ENCODE assay signal across 7 cellular contexts in the genomic region with DNA sequence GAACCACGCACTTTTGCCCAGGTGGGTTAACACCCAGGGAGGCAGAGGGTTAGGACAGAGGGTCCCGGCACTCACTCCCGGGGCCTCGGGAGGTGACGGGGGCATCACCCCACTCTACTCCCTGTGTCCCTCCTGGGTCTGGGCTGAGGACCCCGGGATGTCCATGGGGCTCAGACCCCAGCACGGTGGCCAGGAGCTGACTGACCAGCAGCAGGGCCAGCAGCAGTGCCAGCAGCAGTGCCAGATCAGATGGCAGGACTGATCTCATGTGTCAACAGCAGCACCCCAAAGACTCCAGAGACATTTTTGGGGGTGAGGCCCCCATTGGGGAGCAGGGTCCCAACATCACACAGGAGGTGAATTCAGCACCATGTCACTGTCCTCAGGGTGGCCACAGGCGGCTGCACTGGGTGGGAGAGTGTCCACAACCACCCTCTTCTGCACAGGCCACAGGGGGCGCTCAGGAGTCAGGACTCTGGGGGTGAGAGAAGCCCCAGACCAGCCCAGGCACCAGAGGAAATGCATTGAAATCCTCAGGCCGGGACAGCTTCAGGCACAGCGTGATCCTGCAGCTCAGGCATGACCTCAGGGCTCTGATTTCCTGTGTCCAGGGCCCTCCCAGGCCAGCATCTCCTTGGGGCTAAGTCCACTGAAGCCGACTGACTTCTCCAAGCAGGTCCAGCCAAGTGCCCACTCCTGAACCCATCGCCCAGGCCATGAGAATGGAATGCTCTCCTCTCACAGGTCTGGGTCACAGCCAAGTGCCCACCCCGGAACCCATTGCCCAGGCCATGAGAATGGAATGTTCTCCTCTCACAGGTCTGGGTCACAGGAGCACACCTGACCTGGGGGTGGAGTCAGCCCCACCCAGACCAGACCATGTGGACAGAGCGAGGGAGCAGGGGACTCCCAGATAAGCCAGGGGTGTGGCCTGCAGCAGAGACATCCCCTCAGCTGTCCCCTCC.
A peak's percentile ranks its signal among the peaks of the same experiment; 100 is the strongest.
DNase-seq lines count a peak whose midpoint lies in the region; ATAC-seq, FAIRE-seq and TF ChIP-seq lines count a peak whose summit lies in the region.
"Not testable (repeated sequence)": the region's sequence is repeated elsewhere in the genome, so short reads cannot be mapped to it uniquely, and the experiment has no call there.

No MANE protein-coding gene starts in this region.

- H3K36me3 ChIP-seq in BLaER1 treated with 17β-estradiol and CSF1 and Interleukin-3, amounts not matched to agents 10 nM and 100 nM; IMR-90 (ENCODE audit: control insufficient read depth, insufficient read depth, low read length); PC-9 (ENCODE audit: low read depth); GM12878 (ENCODE audit: control insufficient read depth in 2 of 2, insufficient read depth in 2 of 2, low read length in 1 of 2): not testable (repeated sequence)

- not testable (repeated sequence) for DNase-seq in GM12891 (ENCODE audit: insufficient read length, low spot score); IMR-90; PC-9; GM12878 (ENCODE audit: low read depth, low spot score); glutamatergic neuron
- DNase-seq in posterior vena cava (ENCODE audit: low spot score) = peak; percentile 73

- not testable (repeated sequence) for BruUV-seq in IMR-90 (replicated peaks; lab: Mats Ljungman, UMichigan); PC-9 (replicated peaks; lab: Mats Ljungman, UMichigan); GM12878 (replicated peaks; lab: Mats Ljungman, UMichigan)

- H2BK15ac ChIP-seq in IMR-90 (ENCODE audit: low read depth, low read length) = not testable (repeated sequence)

- H3K27ac Mint-ChIP-seq in glutamatergic neuron (ENCODE audit: unreplicated experiment) = not testable (repeated sequence)

- H3K4me3 Mint-ChIP-seq in glutamatergic neuron (ENCODE audit: unreplicated experiment) = not testable (repeated sequence)

- not testable (repeated sequence) for H3K79me2 ChIP-seq in PC-9 (ENCODE audit: low read depth); GM12878 (ENCODE audit: control insufficient read depth, insufficient read depth, low read length)

- H2AFZ ChIP-seq in IMR-90 (replicated peaks; ENCODE audit: low read length, poor library complexity); PC-9; GM12878 (ENCODE audit: control insufficient read depth, low read depth, low read length): not testable (repeated sequence)

- POLR2A ChIA-PET in IMR-90 (lab: Charles Lee; ENCODE audit: unreplicated experiment); PC-9 (lab: Charles Lee; ENCODE audit: unreplicated experiment); GM12878 (lab: Charles Lee): not testable (repeated sequence)

- not testable (repeated sequence) for TF ChIP-seq EP300 in GM12878 (IDR thresholded peaks at IDR 0.05; ENCODE audit: borderline replicate concordance in 1 of 2, control insufficient read depth in 1 of 2, low read depth in 2 of 2, low read length in 2 of 2)

- not testable (repeated sequence) for H4K91ac ChIP-seq in IMR-90 (ENCODE audit: insufficient read depth, low read depth, low read length)

- not testable (repeated sequence) for H4K5ac ChIP-seq in IMR-90 (ENCODE audit: low read depth, low read length)

- H2BK120ac ChIP-seq in IMR-90 (ENCODE audit: low read depth, low read length) = not testable (repeated sequence)

- not testable (repeated sequence) for H2AK5ac ChIP-seq in IMR-90 (ENCODE audit: low read depth, low read length)

- peaks cover 12 to 40% (median 29%) of the 10 kb centered on the region in 10 experiments for H3K4me1 ChIP-seq in BLaER1 treated with 17β-estradiol and CSF1 and Interleukin-3, amounts not matched to agents 10 nM and 100 nM
- H3K4me1 ChIP-seq in IMR-90 (ENCODE audit: control insufficient read depth, insufficient read depth, low read length); PC-9 (replicated peaks; ENCODE audit: insufficient read depth); GM12878 (ENCODE audit: control insufficient read depth, insufficient read depth, low read length): not testable (repeated sequence)

- not testable (repeated sequence) for H3K27me3 Mint-ChIP-seq in glutamatergic neuron (ENCODE audit: unreplicated experiment)

- not testable (repeated sequence) for H3K9ac ChIP-seq in BLaER1 treated with 17β-estradiol and CSF1 and Interleukin-3, amounts not matched to agents 10 nM and 100 nM; IMR-90 (ENCODE audit: low read depth, low read length); GM12878 (ENCODE audit: control insufficient read depth, insufficient read depth, low read length)

- TF ChIP-seq CTCF in IMR-90 (conservative IDR thresholded peaks at IDR 0.05; ENCODE audit: low read depth, low read length) (0 out of 2 replicates have a peak, but pooled peaks have one; percentile 4), PC-9 (conservative IDR thresholded peaks at IDR 0.05) (peak; percentile 26; the same call in 1 of the 2 replicates), GM12878 (IDR thresholded peaks at IDR 0.05 in 2 of 3, conservative IDR thresholded peaks at IDR 0.05 in 1 of 3; ENCODE audit: control insufficient read depth in 2 of 3, extremely low read depth in 1 of 3, insufficient read depth in 1 of 3, low read depth in 3 of 3, low read length in 3 of 3) (peak in 1 of 3 experiments; percentile 11; a peak in 1 of 6 replicates), glutamatergic neuron (IDR thresholded peaks at IDR 0.05; ENCODE audit: partially characterized antibody, unreplicated experiment) (peak; percentile 16)

- not testable (repeated sequence) for H3K23ac ChIP-seq in IMR-90 (ENCODE audit: low read depth, low read length)

- H3K9me3 Mint-ChIP-seq in glutamatergic neuron (ENCODE audit: unreplicated experiment) = peaks cover 12% of the 10 kb centered on the region

- CTCF ChIA-PET in IMR-90 (lab: Yijun Ruan, JAX); PC-9 (lab: Charles Lee); GM12878 (lab: Yijun Ruan, JAX): not testable (repeated sequence)

- RAD21 ChIA-PET in GM12878 (lab: Charles Lee; ENCODE audit: unreplicated experiment) = not testable (repeated sequence)

- H3K27ac ChIP-seq in BLaER1 treated with 17β-estradiol and CSF1 and Interleukin-3, amounts not matched to agents 10 nM and 100 nM; IMR-90 (ENCODE audit: insufficient read depth, low read length); PC-9; GM12878 (ENCODE audit: control insufficient read depth, insufficient read depth): not testable (repeated sequence)

- H3K4me2 ChIP-seq in BLaER1 treated with 17β-estradiol and CSF1 and Interleukin-3, amounts not matched to agents 10 nM and 100 nM = peak overlapping the region in 8 of 11 experiments; percentile 16 to 59 (median 48); a peak in 12 of 22 replicates
- not testable (repeated sequence) for H3K4me2 ChIP-seq in IMR-90 (ENCODE audit: low read depth, low read length); PC-9; GM12878 (ENCODE audit: control insufficient read depth, insufficient read depth)

- H2AK9ac ChIP-seq in IMR-90 (replicated peaks; ENCODE audit: low read depth, low read length, poor library complexity) = not testable (repeated sequence)

- H3K27me3 ChIP-seq in BLaER1 treated with 17β-estradiol and CSF1 and Interleukin-3, amounts not matched to agents 10 nM and 100 nM = peaks cover 36 to 79% (median 59%) of the 10 kb centered on the region in 11 experiments
- H3K27me3 ChIP-seq in IMR-90 (ENCODE audit: control insufficient read depth, insufficient read depth, low read length); GM12878 (replicated peaks in 1 of 2; ENCODE audit: control insufficient read depth in 2 of 2, insufficient read depth in 2 of 2, low read length in 1 of 2): not testable (repeated sequence)
- H3K27me3 ChIP-seq in PC-9 (ENCODE audit: insufficient read depth, low read depth) = peaks cover 78% of the 10 kb centered on the region

- not testable (repeated sequence) for H3K36me3 Mint-ChIP-seq in glutamatergic neuron (ENCODE audit: unreplicated experiment)

- H3K79me1 ChIP-seq in IMR-90 (ENCODE audit: low read depth in 1 of 2, low read length in 2 of 2) = not testable (repeated sequence)

- H4K20me1 ChIP-seq in BLaER1 treated with 17β-estradiol and CSF1 and Interleukin-3, amounts not matched to agents 10 nM and 100 nM = peaks cover 0 to 18% (median 5%) of the 10 kb centered on the region in 11 experiments; a peak in 9 of 22 replicates
- H4K20me1 ChIP-seq in IMR-90 (ENCODE audit: insufficient read depth, low read length); PC-9 (ENCODE audit: insufficient read depth); GM12878 (ENCODE audit: control insufficient read depth, insufficient read depth): not testable (repeated sequence)

- not testable (repeated sequence) for H2BK5ac ChIP-seq in IMR-90 (ENCODE audit: low read depth, low read length, poor library complexity, severe bottlenecking)

- not testable (repeated sequence) for TF ChIP-seq RAD21 in IMR-90 (IDR thresholded peaks at IDR 0.05; ENCODE audit: low read length); GM12878 (IDR thresholded peaks at IDR 0.05; ENCODE audit: insufficient read depth, low read depth, low read length)

- not testable (repeated sequence) for ATAC-seq in IMR-90 (ENCODE audit: low read depth)
- peak; percentile 31; the same call in 1 of the 3 replicates for ATAC-seq in GM12878

- not testable (repeated sequence) for H3K56ac ChIP-seq in IMR-90 (ENCODE audit: extremely low read depth, insufficient read depth, low read length)

- not testable (repeated sequence) for H4K8ac ChIP-seq in IMR-90 (ENCODE audit: low read depth in 2 of 2, low read length in 2 of 2)

- WGBS in IMR-90 (ENCODE audit: extremely low coverage in 2 of 2, insufficient read length in 1 of 2), 2 experiments = 78% methylated on average over 2 of the region's 15 CpGs; no CpG with 5 or more reads in 1 of the 2 experiments
- WGBS in GM12878 (ENCODE audit: insufficient coverage, insufficient replicate concordance, low lambda C conversion rate, missing lambda C conversion rate) = 53% methylated on average over 14 of the region's 15 CpGs

- H3K4ac ChIP-seq in IMR-90 (ENCODE audit: low read depth, low read length) = not testable (repeated sequence)

- not testable (repeated sequence) for H3K18ac ChIP-seq in IMR-90 (ENCODE audit: low read depth, low read length)

- H3K9me2 ChIP-seq in PC-9 (ENCODE audit: insufficient read depth) = not testable (repeated sequence)

- H3K4me1 Mint-ChIP-seq in glutamatergic neuron (ENCODE audit: low read depth, unreplicated experiment) = peaks cover 14% of the 10 kb centered on the region

- H3K4me3 ChIP-seq in BLaER1 treated with 17β-estradiol and CSF1 and Interleukin-3, amounts not matched to agents 10 nM and 100 nM; IMR-90 (ENCODE audit: insufficient read depth, low read depth, low read length); PC-9; GM12878: not testable (repeated sequence)

- H3F3A ChIP-seq in PC-9 (ENCODE audit: insufficient read depth, low read depth) = not testable (repeated sequence)

- intact Hi-C loops in IMR-90 (cut with micrococcal nuclease); PC-9 (cut with micrococcal nuclease; ENCODE audit: unreplicated experiment); GM12878 (cut with micrococcal nuclease; ENCODE audit: unreplicated experiment): not testable (repeated sequence)
- intact Hi-C loops in posterior vena cava (cut with DNase I) = loop anchor here in 1 of 2 donors (2.0 kb wide), 1 partner anchor 283 kb away; no protein-coding TSS in a partner anchor

- SMC1A ChIA-PET in GM12878 (lab: Charles Lee; ENCODE audit: uncharacterized antibody, unreplicated experiment) = not testable (repeated sequence)

- H3K9me1 ChIP-seq in IMR-90 (ENCODE audit: insufficient read depth, low read length) = not testable (repeated sequence)

- not testable (repeated sequence) for H2BK20ac ChIP-seq in IMR-90 (ENCODE audit: low read depth, low read length)

- in situ Hi-C loops in IMR-90 (cut with MboI; ENCODE audit: low sequenced_read_pairs); GM12878 (cut with MboI): not testable (repeated sequence)

- not testable (repeated sequence) for H3K14ac ChIP-seq in IMR-90 (replicated peaks; ENCODE audit: low read depth, low read length)

- peak; percentile 66 for FAIRE-seq in GM12891 (lab: Jason Lieb, UNC)
- peak; percentile 7 for FAIRE-seq in GM12878 (lab: Jason Lieb, UNC)

- not testable (repeated sequence) for TF ChIP-seq POLR2A in GM12891 (IDR thresholded peaks at IDR 0.05; ENCODE audit: low read depth, low read length); IMR-90 (IDR thresholded peaks at IDR 0.05; ENCODE audit: low read depth, low read length); GM12878 (IDR thresholded peaks at IDR 0.05; ENCODE audit: low read depth, low read length)

- dilution Hi-C loops in IMR-90 (cut with HindIII; ENCODE audit: low sequenced_read_pairs, unreplicated experiment) = not testable (repeated sequence)

- peaks cover 4 to 36% (median 30%) of the 10 kb centered on the region in 11 experiments for H3K9me3 ChIP-seq in BLaER1 treated with 17β-estradiol and CSF1 and Interleukin-3, amounts not matched to agents 10 nM and 100 nM (replicated peaks in 1 of 11)
- not testable (repeated sequence) for H3K9me3 ChIP-seq in IMR-90 (ENCODE audit: control insufficient read depth, insufficient read depth, low read length); PC-9 (ENCODE audit: insufficient read depth, low read depth); GM12878 (replicated peaks; ENCODE audit: control insufficient read depth, insufficient read depth, low read length)
